In genomic region chr3:37892917-37893595, GRCh38 we compare ENCODE assay signal across 1 cellular context.
A peak's percentile ranks its signal among the peaks of the same experiment; 100 is the strongest.
TF ChIP-seq lines count a peak whose summit lies in the region.

No MANE protein-coding gene starts in this region.

TF ChIP-seq in HepG2, 621 proteins besides CTCF, POLR2A, EP300 and RAD21 (continued from another document and continues in another):
- TF ChIP-seq, protein P1, sequence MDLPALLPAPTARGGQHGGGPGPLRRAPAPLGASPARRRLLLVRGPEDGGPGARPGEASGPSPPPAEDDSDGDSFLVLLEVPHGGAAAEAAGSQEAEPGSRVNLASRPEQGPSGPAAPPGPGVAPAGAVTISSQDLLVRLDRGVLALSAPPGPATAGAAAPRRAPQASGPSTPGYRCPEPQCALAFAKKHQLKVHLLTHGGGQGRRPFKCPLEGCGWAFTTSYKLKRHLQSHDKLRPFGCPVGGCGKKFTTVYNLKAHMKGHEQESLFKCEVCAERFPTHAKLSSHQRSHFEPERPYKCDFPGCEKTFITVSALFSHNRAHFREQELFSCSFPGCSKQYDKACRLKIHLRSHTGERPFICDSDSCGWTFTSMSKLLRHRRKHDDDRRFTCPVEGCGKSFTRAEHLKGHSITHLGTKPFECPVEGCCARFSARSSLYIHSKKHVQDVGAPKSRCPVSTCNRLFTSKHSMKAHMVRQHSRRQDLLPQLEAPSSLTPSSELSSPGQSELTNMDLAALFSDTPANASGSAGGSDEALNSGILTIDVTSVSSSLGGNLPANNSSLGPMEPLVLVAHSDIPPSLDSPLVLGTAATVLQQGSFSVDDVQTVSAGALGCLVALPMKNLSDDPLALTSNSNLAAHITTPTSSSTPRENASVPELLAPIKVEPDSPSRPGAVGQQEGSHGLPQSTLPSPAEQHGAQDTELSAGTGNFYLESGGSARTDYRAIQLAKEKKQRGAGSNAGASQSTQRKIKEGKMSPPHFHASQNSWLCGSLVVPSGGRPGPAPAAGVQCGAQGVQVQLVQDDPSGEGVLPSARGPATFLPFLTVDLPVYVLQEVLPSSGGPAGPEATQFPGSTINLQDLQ (CRISPR knock-in tag; IDR thresholded peaks at IDR 0.05) = no peak
- TF ChIP-seq CAMTA2 (CRISPR knock-in tag; IDR thresholded peaks at IDR 0.05; ENCODE audit: borderline replicate concordance) (no peak), ZNF878 (CRISPR knock-in tag; IDR thresholded peaks at IDR 0.05) (peak; percentile 20; the same call in 1 of the 2 replicates), ZNF24 (IDR thresholded peaks at IDR 0.05) (no peak), RBAK (CRISPR knock-in tag; IDR thresholded peaks at IDR 0.05) (no peak), ZNF18 (CRISPR knock-in tag; IDR thresholded peaks at IDR 0.05; ENCODE audit: insufficient replicate concordance) (peak; percentile 32), MNT (IDR thresholded peaks at IDR 0.05) (peak; percentile 27; the same call in 1 of the 2 replicates), RBM39 (IDR thresholded peaks at IDR 0.05; ENCODE audit: low read depth, low read length, poor library complexity, severe bottlenecking) (no peak), MXI1 (IDR thresholded peaks at IDR 0.05; ENCODE audit: borderline replicate concordance, low read depth, low read length) (peak; percentile 59; the same call in 1 of the 3 replicates), ZNF296 (CRISPR knock-in tag; conservative IDR thresholded peaks at IDR 0.05) (peak; percentile 95), MIER3 (CRISPR knock-in tag; IDR thresholded peaks at IDR 0.05; ENCODE audit: borderline replicate concordance) (peak; percentile 82; the same call in 1 of the 2 replicates), ZNF850 (CRISPR knock-in tag; conservative IDR thresholded peaks at IDR 0.05) (no peak), ZBTB8A (CRISPR knock-in tag; IDR thresholded peaks at IDR 0.05; ENCODE audit: borderline replicate concordance, low read depth) (no peak), ZNF619 (CRISPR knock-in tag; IDR thresholded peaks at IDR 0.05) (no peak), TBP (CRISPR knock-in tag; IDR thresholded peaks at IDR 0.05) (no peak), DMTF1 (CRISPR knock-in tag; IDR thresholded peaks at IDR 0.05) (no peak), HMG20B (CRISPR knock-in tag; conservative IDR thresholded peaks at IDR 0.05) (no peak), ZNF747 (CRISPR knock-in tag; IDR thresholded peaks at IDR 0.05; ENCODE audit: borderline replicate concordance) (peak; percentile 79; the same call in 1 of the 2 replicates)
- TF ChIP-seq, protein P2, sequence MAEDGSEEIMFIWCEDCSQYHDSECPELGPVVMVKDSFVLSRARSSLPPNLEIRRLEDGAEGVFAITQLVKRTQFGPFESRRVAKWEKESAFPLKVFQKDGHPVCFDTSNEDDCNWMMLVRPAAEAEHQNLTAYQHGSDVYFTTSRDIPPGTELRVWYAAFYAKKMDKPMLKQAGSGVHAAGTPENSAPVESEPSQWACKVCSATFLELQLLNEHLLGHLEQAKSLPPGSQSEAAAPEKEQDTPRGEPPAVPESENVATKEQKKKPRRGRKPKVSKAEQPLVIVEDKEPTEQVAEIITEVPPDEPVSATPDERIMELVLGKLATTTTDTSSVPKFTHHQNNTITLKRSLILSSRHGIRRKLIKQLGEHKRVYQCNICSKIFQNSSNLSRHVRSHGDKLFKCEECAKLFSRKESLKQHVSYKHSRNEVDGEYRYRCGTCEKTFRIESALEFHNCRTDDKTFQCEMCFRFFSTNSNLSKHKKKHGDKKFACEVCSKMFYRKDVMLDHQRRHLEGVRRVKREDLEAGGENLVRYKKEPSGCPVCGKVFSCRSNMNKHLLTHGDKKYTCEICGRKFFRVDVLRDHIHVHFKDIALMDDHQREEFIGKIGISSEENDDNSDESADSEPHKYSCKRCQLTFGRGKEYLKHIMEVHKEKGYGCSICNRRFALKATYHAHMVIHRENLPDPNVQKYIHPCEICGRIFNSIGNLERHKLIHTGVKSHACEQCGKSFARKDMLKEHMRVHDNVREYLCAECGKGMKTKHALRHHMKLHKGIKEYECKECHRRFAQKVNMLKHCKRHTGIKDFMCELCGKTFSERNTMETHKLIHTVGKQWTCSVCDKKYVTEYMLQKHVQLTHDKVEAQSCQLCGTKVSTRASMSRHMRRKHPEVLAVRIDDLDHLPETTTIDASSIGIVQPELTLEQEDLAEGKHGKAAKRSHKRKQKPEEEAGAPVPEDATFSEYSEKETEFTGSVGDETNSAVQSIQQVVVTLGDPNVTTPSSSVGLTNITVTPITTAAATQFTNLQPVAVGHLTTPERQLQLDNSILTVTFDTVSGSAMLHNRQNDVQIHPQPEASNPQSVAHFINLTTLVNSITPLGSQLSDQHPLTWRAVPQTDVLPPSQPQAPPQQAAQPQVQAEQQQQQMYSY (CRISPR knock-in tag; IDR thresholded peaks at IDR 0.05) = peak; percentile 68; the same call in 1 of the 2 replicates
- TF ChIP-seq, protein P3, sequence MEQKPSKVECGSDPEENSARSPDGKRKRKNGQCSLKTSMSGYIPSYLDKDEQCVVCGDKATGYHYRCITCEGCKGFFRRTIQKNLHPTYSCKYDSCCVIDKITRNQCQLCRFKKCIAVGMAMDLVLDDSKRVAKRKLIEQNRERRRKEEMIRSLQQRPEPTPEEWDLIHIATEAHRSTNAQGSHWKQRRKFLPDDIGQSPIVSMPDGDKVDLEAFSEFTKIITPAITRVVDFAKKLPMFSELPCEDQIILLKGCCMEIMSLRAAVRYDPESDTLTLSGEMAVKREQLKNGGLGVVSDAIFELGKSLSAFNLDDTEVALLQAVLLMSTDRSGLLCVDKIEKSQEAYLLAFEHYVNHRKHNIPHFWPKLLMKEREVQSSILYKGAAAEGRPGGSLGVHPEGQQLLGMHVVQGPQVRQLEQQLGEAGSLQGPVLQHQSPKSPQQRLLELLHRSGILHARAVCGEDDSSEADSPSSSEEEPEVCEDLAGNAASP (CRISPR knock-in tag; IDR thresholded peaks at IDR 0.05; ENCODE audit: borderline replicate concordance) = no peak; the same call in 1 of the 2 replicates
- TF ChIP-seq, protein P4, sequence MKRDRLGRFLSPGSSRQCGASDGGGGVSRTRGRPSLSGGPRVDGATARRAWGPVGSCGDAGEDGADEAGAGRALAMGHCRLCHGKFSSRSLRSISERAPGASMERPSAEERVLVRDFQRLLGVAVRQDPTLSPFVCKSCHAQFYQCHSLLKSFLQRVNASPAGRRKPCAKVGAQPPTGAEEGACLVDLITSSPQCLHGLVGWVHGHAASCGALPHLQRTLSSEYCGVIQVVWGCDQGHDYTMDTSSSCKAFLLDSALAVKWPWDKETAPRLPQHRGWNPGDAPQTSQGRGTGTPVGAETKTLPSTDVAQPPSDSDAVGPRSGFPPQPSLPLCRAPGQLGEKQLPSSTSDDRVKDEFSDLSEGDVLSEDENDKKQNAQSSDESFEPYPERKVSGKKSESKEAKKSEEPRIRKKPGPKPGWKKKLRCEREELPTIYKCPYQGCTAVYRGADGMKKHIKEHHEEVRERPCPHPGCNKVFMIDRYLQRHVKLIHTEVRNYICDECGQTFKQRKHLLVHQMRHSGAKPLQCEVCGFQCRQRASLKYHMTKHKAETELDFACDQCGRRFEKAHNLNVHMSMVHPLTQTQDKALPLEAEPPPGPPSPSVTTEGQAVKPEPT (CRISPR knock-in tag; IDR thresholded peaks at IDR 0.05; ENCODE audit: low read depth) = no peak
- TF ChIP-seq, protein P5, sequence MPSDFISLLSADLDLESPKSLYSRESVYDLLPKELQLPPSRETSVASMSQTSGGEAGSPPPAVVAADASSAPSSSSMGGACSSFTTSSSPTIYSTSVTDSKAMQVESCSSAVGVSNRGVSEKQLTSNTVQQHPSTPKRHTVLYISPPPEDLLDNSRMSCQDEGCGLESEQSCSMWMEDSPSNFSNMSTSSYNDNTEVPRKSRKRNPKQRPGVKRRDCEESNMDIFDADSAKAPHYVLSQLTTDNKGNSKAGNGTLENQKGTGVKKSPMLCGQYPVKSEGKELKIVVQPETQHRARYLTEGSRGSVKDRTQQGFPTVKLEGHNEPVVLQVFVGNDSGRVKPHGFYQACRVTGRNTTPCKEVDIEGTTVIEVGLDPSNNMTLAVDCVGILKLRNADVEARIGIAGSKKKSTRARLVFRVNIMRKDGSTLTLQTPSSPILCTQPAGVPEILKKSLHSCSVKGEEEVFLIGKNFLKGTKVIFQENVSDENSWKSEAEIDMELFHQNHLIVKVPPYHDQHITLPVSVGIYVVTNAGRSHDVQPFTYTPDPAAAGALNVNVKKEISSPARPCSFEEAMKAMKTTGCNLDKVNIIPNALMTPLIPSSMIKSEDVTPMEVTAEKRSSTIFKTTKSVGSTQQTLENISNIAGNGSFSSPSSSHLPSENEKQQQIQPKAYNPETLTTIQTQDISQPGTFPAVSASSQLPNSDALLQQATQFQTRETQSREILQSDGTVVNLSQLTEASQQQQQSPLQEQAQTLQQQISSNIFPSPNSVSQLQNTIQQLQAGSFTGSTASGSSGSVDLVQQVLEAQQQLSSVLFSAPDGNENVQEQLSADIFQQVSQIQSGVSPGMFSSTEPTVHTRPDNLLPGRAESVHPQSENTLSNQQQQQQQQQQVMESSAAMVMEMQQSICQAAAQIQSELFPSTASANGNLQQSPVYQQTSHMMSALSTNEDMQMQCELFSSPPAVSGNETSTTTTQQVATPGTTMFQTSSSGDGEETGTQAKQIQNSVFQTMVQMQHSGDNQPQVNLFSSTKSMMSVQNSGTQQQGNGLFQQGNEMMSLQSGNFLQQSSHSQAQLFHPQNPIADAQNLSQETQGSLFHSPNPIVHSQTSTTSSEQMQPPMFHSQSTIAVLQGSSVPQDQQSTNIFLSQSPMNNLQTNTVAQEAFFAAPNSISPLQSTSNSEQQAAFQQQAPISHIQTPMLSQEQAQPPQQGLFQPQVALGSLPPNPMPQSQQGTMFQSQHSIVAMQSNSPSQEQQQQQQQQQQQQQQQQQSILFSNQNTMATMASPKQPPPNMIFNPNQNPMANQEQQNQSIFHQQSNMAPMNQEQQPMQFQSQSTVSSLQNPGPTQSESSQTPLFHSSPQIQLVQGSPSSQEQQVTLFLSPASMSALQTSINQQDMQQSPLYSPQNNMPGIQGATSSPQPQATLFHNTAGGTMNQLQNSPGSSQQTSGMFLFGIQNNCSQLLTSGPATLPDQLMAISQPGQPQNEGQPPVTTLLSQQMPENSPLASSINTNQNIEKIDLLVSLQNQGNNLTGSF (CRISPR knock-in tag; IDR thresholded peaks at IDR 0.05) = no peak
- TF ChIP-seq, protein P6, sequence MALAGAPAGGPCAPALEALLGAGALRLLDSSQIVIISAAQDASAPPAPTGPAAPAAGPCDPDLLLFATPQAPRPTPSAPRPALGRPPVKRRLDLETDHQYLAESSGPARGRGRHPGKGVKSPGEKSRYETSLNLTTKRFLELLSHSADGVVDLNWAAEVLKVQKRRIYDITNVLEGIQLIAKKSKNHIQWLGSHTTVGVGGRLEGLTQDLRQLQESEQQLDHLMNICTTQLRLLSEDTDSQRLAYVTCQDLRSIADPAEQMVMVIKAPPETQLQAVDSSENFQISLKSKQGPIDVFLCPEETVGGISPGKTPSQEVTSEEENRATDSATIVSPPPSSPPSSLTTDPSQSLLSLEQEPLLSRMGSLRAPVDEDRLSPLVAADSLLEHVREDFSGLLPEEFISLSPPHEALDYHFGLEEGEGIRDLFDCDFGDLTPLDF (CRISPR knock-in tag; IDR thresholded peaks at IDR 0.05) = no peak
- TF ChIP-seq, protein P7, sequence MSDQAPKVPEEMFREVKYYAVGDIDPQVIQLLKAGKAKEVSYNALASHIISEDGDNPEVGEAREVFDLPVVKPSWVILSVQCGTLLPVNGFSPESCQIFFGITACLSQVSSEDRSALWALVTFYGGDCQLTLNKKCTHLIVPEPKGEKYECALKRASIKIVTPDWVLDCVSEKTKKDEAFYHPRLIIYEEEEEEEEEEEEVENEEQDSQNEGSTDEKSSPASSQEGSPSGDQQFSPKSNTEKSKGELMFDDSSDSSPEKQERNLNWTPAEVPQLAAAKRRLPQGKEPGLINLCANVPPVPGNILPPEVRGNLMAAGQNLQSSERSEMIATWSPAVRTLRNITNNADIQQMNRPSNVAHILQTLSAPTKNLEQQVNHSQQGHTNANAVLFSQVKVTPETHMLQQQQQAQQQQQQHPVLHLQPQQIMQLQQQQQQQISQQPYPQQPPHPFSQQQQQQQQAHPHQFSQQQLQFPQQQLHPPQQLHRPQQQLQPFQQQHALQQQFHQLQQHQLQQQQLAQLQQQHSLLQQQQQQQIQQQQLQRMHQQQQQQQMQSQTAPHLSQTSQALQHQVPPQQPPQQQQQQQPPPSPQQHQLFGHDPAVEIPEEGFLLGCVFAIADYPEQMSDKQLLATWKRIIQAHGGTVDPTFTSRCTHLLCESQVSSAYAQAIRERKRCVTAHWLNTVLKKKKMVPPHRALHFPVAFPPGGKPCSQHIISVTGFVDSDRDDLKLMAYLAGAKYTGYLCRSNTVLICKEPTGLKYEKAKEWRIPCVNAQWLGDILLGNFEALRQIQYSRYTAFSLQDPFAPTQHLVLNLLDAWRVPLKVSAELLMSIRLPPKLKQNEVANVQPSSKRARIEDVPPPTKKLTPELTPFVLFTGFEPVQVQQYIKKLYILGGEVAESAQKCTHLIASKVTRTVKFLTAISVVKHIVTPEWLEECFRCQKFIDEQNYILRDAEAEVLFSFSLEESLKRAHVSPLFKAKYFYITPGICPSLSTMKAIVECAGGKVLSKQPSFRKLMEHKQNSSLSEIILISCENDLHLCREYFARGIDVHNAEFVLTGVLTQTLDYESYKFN (CRISPR knock-in tag; conservative IDR thresholded peaks at IDR 0.05) = peak; percentile 77
